Comparison of ENCODE assay signal across 4 cellular contexts in the genomic region with DNA sequence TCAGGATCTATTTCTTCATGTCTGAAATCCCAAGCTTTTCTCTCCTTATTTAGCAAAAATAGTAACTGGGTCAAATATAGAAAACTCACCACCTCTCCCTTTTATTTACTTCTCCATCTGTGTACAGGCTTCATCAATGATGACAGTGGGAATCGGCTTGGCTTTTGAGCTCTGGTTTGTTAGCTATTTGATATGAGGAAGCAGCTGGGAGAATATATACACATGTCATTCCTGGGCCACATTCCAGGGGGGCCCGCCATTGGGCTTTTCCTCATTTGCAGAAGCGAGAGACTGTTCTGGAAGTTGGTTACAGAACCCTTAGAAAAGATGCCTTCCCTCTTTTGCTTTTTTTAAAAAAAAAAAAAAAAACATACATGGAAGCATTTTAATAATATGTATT.
"Had no signal": no experiment of that assay in that cellular context is flagged by ENCODE, and none has a peak within 500 bp of the region (broad histone marks: within the 10 kb centered on the region; RNA-seq: fewer than 3 reads in every experiment).

No MANE protein-coding gene starts in this region.

- H3K4me2 ChIP-seq: GM23338 had no signal

- H3K4me3 ChIP-seq: GM23338 had no signal

- H3K4me1 Mint-ChIP-seq: GM23338, H9 had no signal

- H3K27ac Mint-ChIP-seq: GM23338, H9 had no signal

- H3K9me3 Mint-ChIP-seq: GM23338 had no signal

- H2AFZ ChIP-seq: GM23338 had no signal

- DNase-seq: H9, HCEC 1CT, IMR-90 had no signal

- H3K4me3 Mint-ChIP-seq: GM23338, H9 had no signal

- ATAC-seq: GM23338 had no signal
